In genomic region chr3:48034000-48034516, GRCh38 we compare ENCODE assay signal across 8 cellular contexts. TPM values are rescaled to one million over a fixed set of nuclear protein-coding genes. Genes with fewer than 3 reads are reported as not detected.
DNase-seq lines count a peak whose midpoint lies in the region; FAIRE-seq and TF ChIP-seq lines count a peak whose summit lies in the region.

No MANE protein-coding gene starts in this region.

- H3K4me1 Mint-ChIP-seq in activated T-cell treated with anti-CD3 and anti-CD28 coated beads, Interleukin-2, amount 50 U/mL, for 24 hours (ENCODE audit: low read depth): peaks cover 22% of the 10 kb centered on the region
- peaks cover 61% of the 10 kb centered on the region for H3K4me1 Mint-ChIP-seq in brain

- H3K9me3 Mint-ChIP-seq in activated T-cell treated with anti-CD3 and anti-CD28 coated beads, Interleukin-2, amount 50 U/mL, for 24 hours: no peaks in the 10 kb centered on the region
- no peaks in the 10 kb centered on the region for H3K9me3 Mint-ChIP-seq in brain

- FAIRE-seq in urothelium cell line (lab: Jason Lieb, UNC): no peak

- H3K36me3 Mint-ChIP-seq in activated T-cell treated with anti-CD3 and anti-CD28 coated beads, Interleukin-2, amount 50 U/mL, for 24 hours (ENCODE audit: low read depth): no peaks in the 10 kb centered on the region
- H3K36me3 Mint-ChIP-seq in brain: peaks cover 12% of the 10 kb centered on the region

- no peak overlapping the region for H3K4me3 Mint-ChIP-seq in activated T-cell treated with anti-CD3 and anti-CD28 coated beads, Interleukin-2, amount 50 U/mL, for 24 hours
- H3K4me3 Mint-ChIP-seq in brain: peak overlapping the region in 2 of 5 experiments; percentile 3 to 19

- peak overlapping the region; percentile 76 for H3K27ac Mint-ChIP-seq in activated T-cell treated with anti-CD3 and anti-CD28 coated beads, Interleukin-2, amount 50 U/mL, for 24 hours
- peak overlapping the region; percentile 60 to 89 (median 79) for H3K27ac Mint-ChIP-seq in brain

- TF ChIP-seq CTCF in brain (conservative IDR thresholded peaks at IDR 0.05): no peak

- DNase-seq in activated T-cell treated with anti-CD3 and anti-CD28 coated beads, Interleukin-2, amount 50 U/mL, for 24 hours: no peak
- DNase-seq in activated T-cell treated with anti-CD3 and anti-CD28 coated beads, Interleukin-2, amount 50 U/mL, for 48 hours: no peak
- DNase-seq in kidney glomerular epithelial cell (lab: John Stamatoyannopoulos, UW): peak; percentile 74
- DNase-seq in urothelium cell line (ENCODE audit: low spot score): peak; percentile 80
- no peak for DNase-seq in GM19240 (ENCODE audit: insufficient read length, low spot score)
- no peak for DNase-seq in stimulated activated naive CD4-positive, alpha-beta T cell (lab: John Stamatoyannopoulos, UW)
- no peak for DNase-seq in activated CD4-positive, CD25-positive, alpha-beta regulatory T cell treated with anti-CD3 and anti-CD28 coated beads, Interleukin-2, amount 50 U/mL, for 72 hours

- no peaks in the 10 kb centered on the region for H3K27me3 Mint-ChIP-seq in activated T-cell treated with anti-CD3 and anti-CD28 coated beads, Interleukin-2, amount 50 U/mL, for 24 hours
- no peaks in the 10 kb centered on the region for H3K27me3 Mint-ChIP-seq in brain

RNA-seq across cellular contexts. Expression of gene MAP4, which starts 17.8 kb away (rescaled TPM):
- 246 TPM for polyA plus RNA-seq in brain (ENCODE audit: insufficient read depth, low read depth, low replicate concordance)

Comparison
In these comparisons a context has a peak if more than half of its experiments do, and no peak if none do; other contexts are left out.
1. DNase-seq: peak in kidney glomerular epithelial cell (single experiment) and urothelium cell line (single experiment); none in activated T-cell treated with anti-CD3 and anti-CD28 coated beads, Interleukin-2, amount 50 U/mL, for 24 hours (single experiment), activated T-cell treated with anti-CD3 and anti-CD28 coated beads, Interleukin-2, amount 50 U/mL, for 48 hours (0 of 2), GM19240 (single experiment), stimulated activated naive CD4-positive, alpha-beta T cell (0 of 6) and activated CD4-positive, CD25-positive, alpha-beta regulatory T cell treated with anti-CD3 and anti-CD28 coated beads, Interleukin-2, amount 50 U/mL, for 72 hours (single experiment).